Comparison of ENCODE assay signal across 28 cellular contexts in the genomic region with DNA sequence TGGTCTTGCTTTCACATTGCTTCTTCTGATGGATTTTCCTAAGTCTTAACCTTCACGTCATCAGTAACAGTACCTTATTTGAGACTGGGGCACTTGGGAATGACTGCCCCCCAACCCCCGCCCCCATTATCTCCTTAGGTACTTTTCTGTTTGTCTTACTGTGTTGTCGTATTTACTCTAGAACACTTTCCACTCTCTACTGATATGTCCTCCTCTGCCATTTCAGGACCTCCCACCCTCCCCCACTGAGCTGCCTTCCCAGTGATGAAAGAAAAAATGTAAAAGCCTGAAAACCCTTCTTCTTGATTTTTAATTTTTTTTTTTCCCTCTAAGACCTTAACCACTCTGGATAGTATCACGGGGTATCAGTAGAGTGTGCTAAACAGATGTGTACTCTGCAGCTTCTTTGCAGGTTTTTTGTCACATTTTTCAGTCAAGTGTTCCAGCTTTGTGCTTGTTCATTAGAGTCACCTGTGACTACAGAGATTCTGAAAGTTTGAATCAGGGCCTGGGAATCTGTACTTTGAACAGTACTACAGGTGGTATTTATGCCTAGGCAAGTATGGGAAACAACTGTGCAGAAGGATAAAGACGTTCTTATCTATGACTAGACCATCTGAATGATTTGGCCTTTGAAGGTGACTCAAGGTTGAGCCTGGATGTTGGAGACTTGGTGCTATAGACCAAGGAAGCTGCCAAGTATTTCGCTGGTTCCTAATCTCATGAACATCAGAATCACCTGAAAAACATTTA. TPM values are rescaled to one million over a fixed set of nuclear protein-coding genes. Genes with fewer than 3 reads are reported as not detected.
"Had no signal": no experiment of that assay in that cellular context is flagged by ENCODE, and none has a peak within 500 bp of the region (broad histone marks: within the 10 kb centered on the region; RNA-seq: fewer than 3 reads in every experiment).

No MANE protein-coding gene starts in this region.

- ATAC-seq: activated CD4-positive, alpha-beta T cell treated with anti-CD3 and anti-CD28 coated beads for 36 hours; activated naive CD8-positive, alpha-beta T cell treated with anti-CD3 and anti-CD28 coated beads, Interleukin-2, amount 50 U/mL, for 24 hours; gastrocnemius medialis; left ventricle myocardium superior; sciatic nerve; stimulated activated naive B cell treated with anti-CD40 and anti-IgM and Interleukin-4, amounts not matched to agents 10 μg/mL and 1 μg/mL and 100 μg/mL, for 72 hours had no signal

- H3K27me3 ChIP-seq: brain microvascular endothelial cell, esophagus squamous epithelium, gastrocnemius medialis had no signal

- H3K27me3 Mint-ChIP-seq: activated B cell treated with CpG ODN at 0.5 μM for 24 hours; activated CD4-positive, alpha-beta memory T cell treated with anti-CD3 and anti-CD28 coated beads for 36 hours; activated CD4-positive, alpha-beta T cell treated with anti-CD3 and anti-CD28 coated beads for 36 hours; activated naive CD8-positive, alpha-beta T cell treated with anti-CD3 and anti-CD28 coated beads, Interleukin-2, amount 50 U/mL, for 24 hours; central memory CD8-positive, alpha-beta T cell; stimulated activated naive B cell treated with anti-CD40 and anti-IgM and Interleukin-4, amounts not matched to agents 10 μg/mL and 1 μg/mL and 100 μg/mL, for 72 hours had no signal

- DNase-seq: activated B cell treated with CpG ODN at 0.5 μM for 24 hours; activated CD4-positive, alpha-beta memory T cell treated with anti-CD3 and anti-CD28 coated beads for 36 hours; activated CD4-positive, alpha-beta T cell treated with anti-CD3 and anti-CD28 coated beads for 36 hours; activated effector memory CD4-positive, alpha-beta T cell treated with Interleukin-2 at 50 U/mL for 16 hours; activated naive CD4-positive, alpha-beta T cell treated with anti-CD3 and anti-CD28 coated beads for 36 hours; activated naive CD8-positive, alpha-beta T cell treated with anti-CD3 and anti-CD28 coated beads, Interleukin-2, amount 50 U/mL, for 24 hours; activated T-cell treated with anti-CD3 and anti-CD28 coated beads, Interleukin-2, amount 50 U/mL, for 48 hours; aorta; brain microvascular endothelial cell; esophagus squamous epithelium; gastrocnemius medialis; head of caudate nucleus; left ventricle myocardium superior; mammary epithelial cell; posterior cingulate gyrus; stimulated activated CD4-positive, alpha-beta T cell treated with anti-CD3 and anti-CD28 coated beads, Interleukin-15, amount 100 ng/mL, for 24 hours; stimulated activated naive B cell treated with anti-CD40 and anti-IgM and Interleukin-4, amounts not matched to agents 10 μg/mL and 1 μg/mL and 100 μg/mL, for 72 hours; T-helper 1 cell had no signal

- H3K9me3 ChIP-seq: esophagus squamous epithelium, gastrocnemius medialis had no signal

- H3K4me3 Mint-ChIP-seq: activated B cell treated with CpG ODN at 0.5 μM for 24 hours; activated CD4-positive, alpha-beta memory T cell treated with anti-CD3 and anti-CD28 coated beads for 36 hours; activated CD4-positive, alpha-beta T cell treated with anti-CD3 and anti-CD28 coated beads for 36 hours; activated naive CD4-positive, alpha-beta T cell treated with anti-CD3 and anti-CD28 coated beads for 36 hours; activated naive CD8-positive, alpha-beta T cell treated with anti-CD3 and anti-CD28 coated beads, Interleukin-2, amount 50 U/mL, for 24 hours; central memory CD8-positive, alpha-beta T cell; nephron; stimulated activated naive B cell treated with anti-CD40 and anti-IgM and Interleukin-4, amounts not matched to agents 10 μg/mL and 1 μg/mL and 100 μg/mL, for 72 hours had no signal

- H3K27ac ChIP-seq: brain microvascular endothelial cell, coronary artery, esophagus squamous epithelium, gastrocnemius medialis had no signal

- H3K27ac Mint-ChIP-seq: activated B cell treated with CpG ODN at 0.5 μM for 24 hours; activated CD4-positive, alpha-beta memory T cell treated with anti-CD3 and anti-CD28 coated beads for 36 hours; activated CD4-positive, alpha-beta T cell treated with anti-CD3 and anti-CD28 coated beads for 36 hours; activated naive CD4-positive, alpha-beta T cell treated with anti-CD3 and anti-CD28 coated beads for 36 hours; activated naive CD8-positive, alpha-beta T cell treated with anti-CD3 and anti-CD28 coated beads, Interleukin-2, amount 50 U/mL, for 24 hours; stimulated activated naive B cell treated with anti-CD40 and anti-IgM and Interleukin-4, amounts not matched to agents 10 μg/mL and 1 μg/mL and 100 μg/mL, for 72 hours had no signal

- H3K4me2 ChIP-seq: smooth muscle cell had no signal

- FAIRE-seq: islet of Langerhans, TTC549 had no signal

- H3K9me3 Mint-ChIP-seq: activated B cell treated with CpG ODN at 0.5 μM for 24 hours; activated CD4-positive, alpha-beta memory T cell treated with anti-CD3 and anti-CD28 coated beads for 36 hours; activated naive CD4-positive, alpha-beta T cell treated with anti-CD3 and anti-CD28 coated beads for 36 hours; activated naive CD8-positive, alpha-beta T cell treated with anti-CD3 and anti-CD28 coated beads, Interleukin-2, amount 50 U/mL, for 24 hours; central memory CD8-positive, alpha-beta T cell; nephron; stimulated activated naive B cell treated with anti-CD40 and anti-IgM and Interleukin-4, amounts not matched to agents 10 μg/mL and 1 μg/mL and 100 μg/mL, for 72 hours had no signal

- H3K4me3 ChIP-seq: coronary artery, esophagus squamous epithelium, gastrocnemius medialis, smooth muscle cell had no signal

RNA-seq across cellular contexts. Expression of a gene that starts 28.1 kb away (rescaled TPM):
- total RNA-seq: activated B cell treated with CpG ODN at 0.5 μM for 24 hours; activated CD4-positive, alpha-beta memory T cell treated with anti-CD3 and anti-CD28 coated beads for 36 hours; activated CD4-positive, alpha-beta T cell treated with anti-CD3 and anti-CD28 coated beads for 36 hours; activated naive CD4-positive, alpha-beta T cell treated with anti-CD3 and anti-CD28 coated beads for 36 hours; aorta; esophagus squamous epithelium; gastrocnemius medialis; left ventricle myocardium superior; mammary epithelial cell; mononuclear cell; renal cortical epithelial cell; sciatic nerve; smooth muscle cell; temporal lobe had no signal
- polyA plus RNA-seq: aorta, mammary epithelial cell had no signal
